8 cellular contexts compared by ENCODE assay signal in the genomic region with DNA sequence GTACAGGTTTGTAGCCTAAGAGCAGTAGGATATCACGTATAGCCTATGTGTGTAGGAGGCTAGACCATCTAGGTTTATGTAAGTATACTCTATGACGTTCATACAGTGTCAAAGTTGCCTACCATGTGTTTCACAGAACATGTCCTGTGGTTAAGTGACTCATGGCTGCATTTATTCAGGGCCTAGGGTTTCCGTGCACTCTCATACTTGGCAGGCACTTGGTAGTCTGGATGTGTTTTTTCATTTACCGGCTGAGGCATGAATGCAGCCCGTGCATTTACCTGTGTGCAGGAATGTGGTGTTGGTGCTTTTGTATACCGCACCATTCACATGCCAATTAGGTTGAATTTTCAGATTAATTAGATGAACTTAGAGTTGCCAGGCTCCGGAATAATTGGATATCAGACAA. TPM values are rescaled to one million over a fixed set of nuclear protein-coding genes. Genes with fewer than 3 reads are reported as not detected.
A peak's percentile ranks its signal among the peaks of the same experiment; 100 is the strongest.
DNase-seq lines count a peak whose midpoint lies in the region; ATAC-seq and TF ChIP-seq lines count a peak whose summit lies in the region.
"Had no signal": no experiment of that assay in that cellular context is flagged by ENCODE, and none has a peak within 500 bp of the region (broad histone marks: within the 10 kb centered on the region; RNA-seq: fewer than 3 reads in every experiment).

No MANE protein-coding gene starts in this region.

- in situ Hi-C loops in brain microvascular endothelial cell (cut with HindIII; ENCODE audit: low pct_ligation_motif_present, low sequenced_read_pairs): no loop called here

- H3F3A ChIP-seq in smooth muscle cell (ENCODE audit: low read depth): peaks cover 10% of the 10 kb centered on the region

- H3K27ac ChIP-seq in brain microvascular endothelial cell: peak overlapping the region; percentile 91
- H3K27ac ChIP-seq in smooth muscle cell (ENCODE audit: low read depth): peak overlapping the region; percentile 100

- DNase-seq in H4 (ENCODE audit: low spot score) (peak; percentile 97), RPMI7951 (ENCODE audit: low read depth) (peak; percentile 93), brain microvascular endothelial cell (peak; percentile 98), smooth muscle cell (lab: John Stamatoyannopoulos, UW; ENCODE audit: unreplicated experiment) (no peak), 8988T (no peak), ecto neural progenitor cell (ENCODE audit: low spot score) (no peak)
- DNase-seq: naive B cell had no signal

- H3K36me3 ChIP-seq in brain microvascular endothelial cell (replicated peaks) (no peaks in the 10 kb centered on the region), smooth muscle cell (ENCODE audit: low read depth) (no peaks in the 10 kb centered on the region)

- H3K4me1 ChIP-seq in smooth muscle cell (ENCODE audit: low read depth): peaks cover 12% of the 10 kb centered on the region

- H3K4me3 ChIP-seq in brain microvascular endothelial cell (ENCODE audit: low read depth, low read length): no peak overlapping the region
- H3K4me3 ChIP-seq in smooth muscle cell: no peak overlapping the region

- no peaks in the 10 kb centered on the region for H3K27me3 ChIP-seq in brain microvascular endothelial cell (replicated peaks)
- no peaks in the 10 kb centered on the region for H3K27me3 ChIP-seq in smooth muscle cell (ENCODE audit: low read depth)

- H3K4me2 ChIP-seq in smooth muscle cell: peak overlapping the region; percentile 72

- H4K20me1 ChIP-seq in smooth muscle cell (ENCODE audit: low read depth): no peaks in the 10 kb centered on the region

- peak overlapping the region; percentile 96 for H3K9ac ChIP-seq in smooth muscle cell (ENCODE audit: low read depth)

- no peak for ATAC-seq in HG03039 (IDR thresholded peaks at IDR 0.05; ENCODE audit: unreplicated experiment)

- H2AFZ ChIP-seq in smooth muscle cell (ENCODE audit: low read depth): peak overlapping the region; percentile 12

- TF ChIP-seq CTCF in brain microvascular endothelial cell (IDR thresholded peaks at IDR 0.05; ENCODE audit: low read depth, low read length, missing control alignments): no peak
- no peak for TF ChIP-seq CTCF in smooth muscle cell (IDR thresholded peaks at IDR 0.05; ENCODE audit: borderline replicate concordance, insufficient read depth, poor library complexity, severe bottlenecking)

- 28% methylated on average over 7 of the region's 7 CpGs for WGBS in smooth muscle cell (ENCODE audit: low lambda C conversion rate)

- H3K9me3 ChIP-seq in smooth muscle cell (replicated peaks; ENCODE audit: low read depth): no peaks in the 10 kb centered on the region

- no peaks in the 10 kb centered on the region for H3K79me2 ChIP-seq in smooth muscle cell (ENCODE audit: low read depth)

RNA-seq across cellular contexts. Expression of a gene that starts 43.4 kb away (rescaled TPM):
- total RNA-seq in H4 (2014; rRNA removed; shearing (Covaris generic)): 460 and 468 TPM in 2 replicates
- 564 and 607 TPM in 2 replicates for total RNA-seq in RPMI7951 (2014; rRNA removed; shearing (Covaris generic))
- 368 and 427 TPM in 2 replicates for total RNA-seq in smooth muscle cell
- polyA plus RNA-seq in smooth muscle cell: 498 TPM in 2 replicates

RNA-seq across cellular contexts. Expression of a gene that starts 57.8 kb away (rescaled TPM):
- 437 and 447 TPM in 2 replicates for total RNA-seq in H4 (2014; rRNA removed; shearing (Covaris generic))
- total RNA-seq in RPMI7951 (2014; rRNA removed; shearing (Covaris generic)): 656 and 818 TPM in 2 replicates
- total RNA-seq in smooth muscle cell: 777 and 802 TPM in 2 replicates
- polyA plus RNA-seq in smooth muscle cell: 915 and 953 TPM in 2 replicates

Comparison
In these comparisons a context has a peak if more than half of its experiments do, and no peak if none do; other contexts are left out.
1. DNase-seq: peak in H4 (single experiment), RPMI7951 (single experiment) and brain microvascular endothelial cell (single experiment); none in smooth muscle cell (single experiment), 8988T (single experiment) and ecto neural progenitor cell (single experiment).